16 cellular contexts compared by ENCODE assay signal in the genomic region with DNA sequence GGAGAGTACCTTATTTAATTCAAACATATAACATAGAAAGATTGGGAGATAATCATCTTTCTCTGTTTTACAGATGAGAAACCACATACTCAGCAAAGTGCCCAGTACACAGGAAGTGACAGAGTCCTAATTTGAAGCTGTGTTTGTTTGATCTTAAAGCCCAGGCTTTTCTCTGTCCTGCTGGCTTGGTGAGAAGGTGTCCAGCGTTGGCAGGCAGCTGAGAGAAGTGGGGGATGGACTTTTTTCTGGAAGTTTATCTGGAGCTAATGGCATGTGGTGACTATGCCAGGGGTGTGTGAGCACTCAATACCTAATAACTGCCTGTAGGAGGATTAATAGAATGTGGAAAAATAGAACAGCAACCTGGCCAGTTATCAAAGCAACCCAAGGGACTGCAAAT.
DNase-seq lines count a peak whose midpoint lies in the region; ATAC-seq and TF ChIP-seq lines count a peak whose summit lies in the region.
"Had no signal": no experiment of that assay in that cellular context is flagged by ENCODE, and none has a peak within 500 bp of the region (broad histone marks: within the 10 kb centered on the region; RNA-seq: fewer than 3 reads in every experiment).

No MANE protein-coding gene starts in this region.

- intact Hi-C loops in left cardiac atrium (cut with DNase I), result no loop called here

- TF ChIP-seq CTCF in LNCaP clone FGC (IDR thresholded peaks at IDR 0.05; ENCODE audit: control insufficient read depth, extremely low read depth, insufficient read depth), result 0 out of 2 replicates have a peak, but pooled peaks have one; percentile 4
- TF ChIP-seq CTCF in GM10248 (IDR thresholded peaks at IDR 0.05; ENCODE audit: control extremely low read depth, extremely low read depth, low read depth, missing control alignments), result no peak

- peak; percentile 53 for ATAC-seq in GM19023 (IDR thresholded peaks at IDR 0.05; ENCODE audit: unreplicated experiment)
- ATAC-seq in left cardiac atrium, result peak; percentile 38 to 50
- no peak for ATAC-seq in HG02840 (IDR thresholded peaks at IDR 0.05; ENCODE audit: low FRiP score, unreplicated experiment)
- no peak for ATAC-seq in HG02571 (IDR thresholded peaks at IDR 0.05; ENCODE audit: unreplicated experiment)
- ATAC-seq: HCT116, left lung had no signal

- CTCF ChIA-PET in GM10248 (lab: Yijun Ruan, JAX), result interaction anchor here (1.2 kb wide), 1 partner anchor 9 kb away, joined by 5 read pairs; no protein-coding TSS in a partner anchor

- H3K4me3 ChIP-seq in LNCaP clone FGC (ENCODE audit: low read depth, low read length), result no peak overlapping the region
- H3K4me3 ChIP-seq: esophagus squamous epithelium, left lung, PC-9 had no signal

- POLR2A ChIA-PET in GM10248 (lab: Yijun Ruan, JAX), result no interaction called here

- DNase-seq in ELF-1 (ENCODE audit: low read depth, low spot score), result peak; percentile 4
- peak; percentile 10 for DNase-seq in LNCaP clone FGC (ENCODE audit: low read depth)
- no peak for DNase-seq in left cardiac atrium
- no peak for DNase-seq in GM10248 (ENCODE audit: extremely low spot score)
- DNase-seq: activated T-cell treated with anti-CD3 and anti-CD28 coated beads, Interleukin-2, amount 50 U/mL, for 24 hours; EL; esophagus squamous epithelium; left lung; naive B cell; NCI-H1092 treated with DMSO at 0.1 percent for 48 hours; PC-9; stimulated activated CD4-positive, alpha-beta T cell treated with anti-CD3 and anti-CD28 coated beads, Interleukin-2, amount 100 ng/mL, for 24 hours had no signal

Comparison
In these comparisons a context has a peak if more than half of its experiments do, and no peak if none do; other contexts are left out.
1. DNase-seq: peak in ELF-1 (single experiment) and LNCaP clone FGC (single experiment); none in left cardiac atrium (single experiment) and GM10248 (single experiment).
2. ATAC-seq: peak in GM19023 (single experiment) and left cardiac atrium (2 of 2); none in HG02840 (single experiment) and HG02571 (single experiment).